ENCODE assay signal across 1 cellular context in the genomic region with DNA sequence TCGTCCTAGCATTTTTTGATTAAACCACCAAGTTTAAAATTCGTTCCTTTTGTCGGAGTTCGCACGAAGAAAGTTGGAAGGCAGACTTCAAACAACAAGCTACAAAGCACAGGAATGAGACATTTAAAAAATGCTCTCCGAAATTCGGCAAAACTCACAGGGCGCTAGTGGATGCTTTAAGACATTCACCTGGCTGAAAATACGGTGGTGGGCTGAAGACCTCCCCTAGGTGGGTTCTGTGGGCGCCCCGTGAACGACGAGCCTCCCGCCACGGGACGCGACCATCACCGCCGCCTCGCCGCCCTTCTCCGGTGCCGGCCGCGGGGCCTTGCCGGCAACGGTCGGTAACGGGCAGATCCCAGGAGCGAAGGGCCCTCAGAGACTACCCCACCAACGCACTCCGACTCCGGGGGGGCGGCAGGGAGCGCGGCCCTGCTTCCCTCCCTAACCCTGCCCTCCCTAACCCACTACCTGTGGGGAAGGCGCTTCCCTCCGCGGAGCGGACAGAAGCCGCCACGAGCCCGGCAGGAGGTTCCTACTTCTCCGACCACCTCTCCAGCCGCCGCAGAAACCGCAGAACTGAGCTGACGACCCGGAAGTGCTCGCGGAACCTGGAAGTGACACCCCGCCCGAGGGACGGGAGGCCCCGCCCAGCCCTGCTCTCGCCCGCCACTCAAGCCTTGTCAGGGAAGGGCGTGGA.
TF ChIP-seq lines count a peak whose summit lies in the region.

A gene with protein sequence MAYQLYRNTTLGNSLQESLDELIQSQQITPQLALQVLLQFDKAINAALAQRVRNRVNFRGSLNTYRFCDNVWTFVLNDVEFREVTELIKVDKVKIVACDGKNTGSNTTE (minus strand): TSS at position 581 of the 700 bp plus-strand sequence. CDS start 5,238 bp downstream, outside the sequence.

TF ChIP-seq in HepG2, 621 proteins besides CTCF, POLR2A, EP300 and RAD21 (continued from another document and continues in another):
- TF ChIP-seq, protein P1, sequence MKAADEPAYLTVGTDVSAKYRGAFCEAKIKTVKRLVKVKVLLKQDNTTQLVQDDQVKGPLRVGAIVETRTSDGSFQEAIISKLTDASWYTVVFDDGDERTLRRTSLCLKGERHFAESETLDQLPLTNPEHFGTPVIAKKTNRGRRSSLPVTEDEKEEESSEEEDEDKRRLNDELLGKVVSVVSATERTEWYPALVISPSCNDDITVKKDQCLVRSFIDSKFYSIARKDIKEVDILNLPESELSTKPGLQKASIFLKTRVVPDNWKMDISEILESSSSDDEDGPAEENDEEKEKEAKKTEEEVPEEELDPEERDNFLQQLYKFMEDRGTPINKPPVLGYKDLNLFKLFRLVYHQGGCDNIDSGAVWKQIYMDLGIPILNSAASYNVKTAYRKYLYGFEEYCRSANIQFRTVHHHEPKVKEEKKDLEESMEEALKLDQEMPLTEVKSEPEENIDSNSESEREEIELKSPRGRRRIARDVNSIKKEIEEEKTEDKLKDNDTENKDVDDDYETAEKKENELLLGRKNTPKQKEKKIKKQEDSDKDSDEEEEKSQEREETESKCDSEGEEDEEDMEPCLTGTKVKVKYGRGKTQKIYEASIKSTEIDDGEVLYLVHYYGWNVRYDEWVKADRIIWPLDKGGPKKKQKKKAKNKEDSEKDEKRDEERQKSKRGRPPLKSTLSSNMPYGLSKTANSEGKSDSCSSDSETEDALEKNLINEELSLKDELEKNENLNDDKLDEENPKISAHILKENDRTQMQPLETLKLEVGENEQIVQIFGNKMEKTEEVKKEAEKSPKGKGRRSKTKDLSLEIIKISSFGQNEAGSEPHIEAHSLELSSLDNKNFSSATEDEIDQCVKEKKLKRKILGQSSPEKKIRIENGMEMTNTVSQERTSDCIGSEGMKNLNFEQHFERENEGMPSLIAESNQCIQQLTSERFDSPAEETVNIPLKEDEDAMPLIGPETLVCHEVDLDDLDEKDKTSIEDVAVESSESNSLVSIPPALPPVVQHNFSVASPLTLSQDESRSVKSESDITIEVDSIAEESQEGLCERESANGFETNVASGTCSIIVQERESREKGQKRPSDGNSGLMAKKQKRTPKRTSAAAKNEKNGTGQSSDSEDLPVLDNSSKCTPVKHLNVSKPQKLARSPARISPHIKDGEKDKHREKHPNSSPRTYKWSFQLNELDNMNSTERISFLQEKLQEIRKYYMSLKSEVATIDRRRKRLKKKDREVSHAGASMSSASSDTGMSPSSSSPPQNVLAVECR (CRISPR knock-in tag; IDR thresholded peaks at IDR 0.05; ENCODE audit: borderline replicate concordance), result peak; percentile 89; the same call in 1 of the 2 replicates
- TF ChIP-seq ZSCAN9 (CRISPR knock-in tag; IDR thresholded peaks at IDR 0.05; ENCODE audit: borderline replicate concordance) (no peak), AKAP8 (CRISPR knock-in tag; IDR thresholded peaks at IDR 0.05) (no peak), TCF12 (IDR thresholded peaks at IDR 0.05) (no peak), TCF12 (CRISPR knock-in tag; IDR thresholded peaks at IDR 0.05) (0 out of 2 replicates have a peak, but pooled peaks have one; percentile 18), NFE2L2 (IDR thresholded peaks at IDR 0.05; ENCODE audit: low read length) (no peak), ZNF546 (CRISPR knock-in tag; conservative IDR thresholded peaks at IDR 0.05) (no peak), ZBTB38 (CRISPR knock-in tag; IDR thresholded peaks at IDR 0.05) (peak; percentile 82), ZNF263 (CRISPR knock-in tag; IDR thresholded peaks at IDR 0.05) (no peak), PCBP2 (optimal IDR thresholded peaks at IDR 0.05; ENCODE audit: low read depth, low read length, poor library complexity, severe bottlenecking) (no peak), PHF5A (CRISPR knock-in tag; IDR thresholded peaks at IDR 0.05; ENCODE audit: low read depth, unreplicated experiment) (no peak), ELF1 (CRISPR knock-in tag; IDR thresholded peaks at IDR 0.05) (peak; percentile 96), ZKSCAN8 (CRISPR knock-in tag; IDR thresholded peaks at IDR 0.05; ENCODE audit: borderline replicate concordance) (no peak)
- TF ChIP-seq, protein P2, sequence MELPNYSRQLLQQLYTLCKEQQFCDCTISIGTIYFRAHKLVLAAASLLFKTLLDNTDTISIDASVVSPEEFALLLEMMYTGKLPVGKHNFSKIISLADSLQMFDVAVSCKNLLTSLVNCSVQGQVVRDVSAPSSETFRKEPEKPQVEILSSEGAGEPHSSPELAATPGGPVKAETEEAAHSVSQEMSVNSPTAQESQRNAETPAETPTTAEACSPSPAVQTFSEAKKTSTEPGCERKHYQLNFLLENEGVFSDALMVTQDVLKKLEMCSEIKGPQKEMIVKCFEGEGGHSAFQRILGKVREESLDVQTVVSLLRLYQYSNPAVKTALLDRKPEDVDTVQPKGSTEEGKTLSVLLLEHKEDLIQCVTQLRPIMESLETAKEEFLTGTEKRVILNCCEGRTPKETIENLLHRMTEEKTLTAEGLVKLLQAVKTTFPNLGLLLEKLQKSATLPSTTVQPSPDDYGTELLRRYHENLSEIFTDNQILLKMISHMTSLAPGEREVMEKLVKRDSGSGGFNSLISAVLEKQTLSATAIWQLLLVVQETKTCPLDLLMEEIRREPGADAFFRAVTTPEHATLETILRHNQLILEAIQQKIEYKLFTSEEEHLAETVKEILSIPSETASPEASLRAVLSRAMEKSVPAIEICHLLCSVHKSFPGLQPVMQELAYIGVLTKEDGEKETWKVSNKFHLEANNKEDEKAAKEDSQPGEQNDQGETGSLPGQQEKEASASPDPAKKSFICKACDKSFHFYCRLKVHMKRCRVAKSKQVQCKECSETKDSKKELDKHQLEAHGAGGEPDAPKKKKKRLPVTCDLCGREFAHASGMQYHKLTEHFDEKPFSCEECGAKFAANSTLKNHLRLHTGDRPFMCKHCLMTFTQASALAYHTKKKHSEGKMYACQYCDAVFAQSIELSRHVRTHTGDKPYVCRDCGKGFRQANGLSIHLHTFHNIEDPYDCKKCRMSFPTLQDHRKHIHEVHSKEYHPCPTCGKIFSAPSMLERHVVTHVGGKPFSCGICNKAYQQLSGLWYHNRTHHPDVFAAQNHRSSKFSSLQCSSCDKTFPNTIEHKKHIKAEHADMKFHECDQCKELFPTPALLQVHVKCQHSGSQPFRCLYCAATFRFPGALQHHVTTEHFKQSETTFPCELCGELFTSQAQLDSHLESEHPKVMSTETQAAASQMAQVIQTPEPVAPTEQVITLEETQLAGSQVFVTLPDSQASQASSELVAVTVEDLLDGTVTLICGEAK (IDR thresholded peaks at IDR 0.05), result peak; percentile 52
- TF ChIP-seq, protein P2 (CRISPR knock-in tag; IDR thresholded peaks at IDR 0.05), result peak; percentile 77
- TF ChIP-seq, protein P3, sequence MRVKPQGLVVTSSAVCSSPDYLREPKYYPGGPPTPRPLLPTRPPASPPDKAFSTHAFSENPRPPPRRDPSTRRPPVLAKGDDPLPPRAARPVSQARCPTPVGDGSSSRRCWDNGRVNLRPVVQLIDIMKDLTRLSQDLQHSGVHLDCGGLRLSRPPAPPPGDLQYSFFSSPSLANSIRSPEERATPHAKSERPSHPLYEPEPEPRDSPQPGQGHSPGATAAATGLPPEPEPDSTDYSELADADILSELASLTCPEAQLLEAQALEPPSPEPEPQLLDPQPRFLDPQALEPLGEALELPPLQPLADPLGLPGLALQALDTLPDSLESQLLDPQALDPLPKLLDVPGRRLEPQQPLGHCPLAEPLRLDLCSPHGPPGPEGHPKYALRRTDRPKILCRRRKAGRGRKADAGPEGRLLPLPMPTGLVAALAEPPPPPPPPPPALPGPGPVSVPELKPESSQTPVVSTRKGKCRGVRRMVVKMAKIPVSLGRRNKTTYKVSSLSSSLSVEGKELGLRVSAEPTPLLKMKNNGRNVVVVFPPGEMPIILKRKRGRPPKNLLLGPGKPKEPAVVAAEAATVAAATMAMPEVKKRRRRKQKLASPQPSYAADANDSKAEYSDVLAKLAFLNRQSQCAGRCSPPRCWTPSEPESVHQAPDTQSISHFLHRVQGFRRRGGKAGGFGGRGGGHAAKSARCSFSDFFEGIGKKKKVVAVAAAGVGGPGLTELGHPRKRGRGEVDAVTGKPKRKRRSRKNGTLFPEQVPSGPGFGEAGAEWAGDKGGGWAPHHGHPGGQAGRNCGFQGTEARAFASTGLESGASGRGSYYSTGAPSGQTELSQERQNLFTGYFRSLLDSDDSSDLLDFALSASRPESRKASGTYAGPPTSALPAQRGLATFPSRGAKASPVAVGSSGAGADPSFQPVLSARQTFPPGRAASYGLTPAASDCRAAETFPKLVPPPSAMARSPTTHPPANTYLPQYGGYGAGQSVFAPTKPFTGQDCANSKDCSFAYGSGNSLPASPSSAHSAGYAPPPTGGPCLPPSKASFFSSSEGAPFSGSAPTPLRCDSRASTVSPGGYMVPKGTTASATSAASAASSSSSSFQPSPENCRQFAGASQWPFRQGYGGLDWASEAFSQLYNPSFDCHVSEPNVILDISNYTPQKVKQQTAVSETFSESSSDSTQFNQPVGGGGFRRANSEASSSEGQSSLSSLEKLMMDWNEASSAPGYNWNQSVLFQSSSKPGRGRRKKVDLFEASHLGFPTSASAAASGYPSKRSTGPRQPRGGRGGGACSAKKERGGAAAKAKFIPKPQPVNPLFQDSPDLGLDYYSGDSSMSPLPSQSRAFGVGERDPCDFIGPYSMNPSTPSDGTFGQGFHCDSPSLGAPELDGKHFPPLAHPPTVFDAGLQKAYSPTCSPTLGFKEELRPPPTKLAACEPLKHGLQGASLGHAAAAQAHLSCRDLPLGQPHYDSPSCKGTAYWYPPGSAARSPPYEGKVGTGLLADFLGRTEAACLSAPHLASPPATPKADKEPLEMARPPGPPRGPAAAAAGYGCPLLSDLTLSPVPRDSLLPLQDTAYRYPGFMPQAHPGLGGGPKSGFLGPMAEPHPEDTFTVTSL (CRISPR knock-in tag; IDR thresholded peaks at IDR 0.05; ENCODE audit: borderline replicate concordance), result no peak; the same call in 1 of the 2 replicates
- TF ChIP-seq, protein P4, sequence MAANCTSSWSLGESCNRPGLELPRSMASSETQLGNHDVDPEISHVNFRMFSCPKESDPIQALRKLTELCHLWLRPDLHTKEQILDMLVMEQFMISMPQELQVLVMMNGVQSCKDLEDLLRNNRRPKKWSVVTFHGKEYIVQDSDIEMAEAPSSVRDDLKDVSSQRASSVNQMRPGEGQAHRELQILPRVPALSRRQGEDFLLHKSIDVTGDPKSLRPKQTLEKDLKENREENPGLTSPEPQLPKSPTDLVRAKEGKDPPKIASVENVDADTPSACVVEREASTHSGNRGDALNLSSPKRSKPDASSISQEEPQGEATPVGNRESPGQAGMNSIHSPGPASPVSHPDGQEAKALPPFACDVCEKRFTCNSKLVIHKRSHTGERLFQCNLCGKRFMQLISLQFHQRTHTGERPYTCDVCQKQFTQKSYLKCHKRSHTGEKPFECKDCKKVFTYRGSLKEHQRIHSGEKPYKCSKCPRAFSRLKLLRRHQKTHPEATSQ (CRISPR knock-in tag; IDR thresholded peaks at IDR 0.05; ENCODE audit: borderline replicate concordance), result no peak
- TF ChIP-seq, protein P5, sequence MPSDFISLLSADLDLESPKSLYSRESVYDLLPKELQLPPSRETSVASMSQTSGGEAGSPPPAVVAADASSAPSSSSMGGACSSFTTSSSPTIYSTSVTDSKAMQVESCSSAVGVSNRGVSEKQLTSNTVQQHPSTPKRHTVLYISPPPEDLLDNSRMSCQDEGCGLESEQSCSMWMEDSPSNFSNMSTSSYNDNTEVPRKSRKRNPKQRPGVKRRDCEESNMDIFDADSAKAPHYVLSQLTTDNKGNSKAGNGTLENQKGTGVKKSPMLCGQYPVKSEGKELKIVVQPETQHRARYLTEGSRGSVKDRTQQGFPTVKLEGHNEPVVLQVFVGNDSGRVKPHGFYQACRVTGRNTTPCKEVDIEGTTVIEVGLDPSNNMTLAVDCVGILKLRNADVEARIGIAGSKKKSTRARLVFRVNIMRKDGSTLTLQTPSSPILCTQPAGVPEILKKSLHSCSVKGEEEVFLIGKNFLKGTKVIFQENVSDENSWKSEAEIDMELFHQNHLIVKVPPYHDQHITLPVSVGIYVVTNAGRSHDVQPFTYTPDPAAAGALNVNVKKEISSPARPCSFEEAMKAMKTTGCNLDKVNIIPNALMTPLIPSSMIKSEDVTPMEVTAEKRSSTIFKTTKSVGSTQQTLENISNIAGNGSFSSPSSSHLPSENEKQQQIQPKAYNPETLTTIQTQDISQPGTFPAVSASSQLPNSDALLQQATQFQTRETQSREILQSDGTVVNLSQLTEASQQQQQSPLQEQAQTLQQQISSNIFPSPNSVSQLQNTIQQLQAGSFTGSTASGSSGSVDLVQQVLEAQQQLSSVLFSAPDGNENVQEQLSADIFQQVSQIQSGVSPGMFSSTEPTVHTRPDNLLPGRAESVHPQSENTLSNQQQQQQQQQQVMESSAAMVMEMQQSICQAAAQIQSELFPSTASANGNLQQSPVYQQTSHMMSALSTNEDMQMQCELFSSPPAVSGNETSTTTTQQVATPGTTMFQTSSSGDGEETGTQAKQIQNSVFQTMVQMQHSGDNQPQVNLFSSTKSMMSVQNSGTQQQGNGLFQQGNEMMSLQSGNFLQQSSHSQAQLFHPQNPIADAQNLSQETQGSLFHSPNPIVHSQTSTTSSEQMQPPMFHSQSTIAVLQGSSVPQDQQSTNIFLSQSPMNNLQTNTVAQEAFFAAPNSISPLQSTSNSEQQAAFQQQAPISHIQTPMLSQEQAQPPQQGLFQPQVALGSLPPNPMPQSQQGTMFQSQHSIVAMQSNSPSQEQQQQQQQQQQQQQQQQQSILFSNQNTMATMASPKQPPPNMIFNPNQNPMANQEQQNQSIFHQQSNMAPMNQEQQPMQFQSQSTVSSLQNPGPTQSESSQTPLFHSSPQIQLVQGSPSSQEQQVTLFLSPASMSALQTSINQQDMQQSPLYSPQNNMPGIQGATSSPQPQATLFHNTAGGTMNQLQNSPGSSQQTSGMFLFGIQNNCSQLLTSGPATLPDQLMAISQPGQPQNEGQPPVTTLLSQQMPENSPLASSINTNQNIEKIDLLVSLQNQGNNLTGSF (CRISPR knock-in tag; IDR thresholded peaks at IDR 0.05), result no peak
